Comparison of ENCODE assay signal across 15 cellular contexts in genomic region chr16:8717892-8718400, GRCh38. TPM values are rescaled to one million over a fixed set of nuclear protein-coding genes. Genes with fewer than 3 reads are reported as not detected.
DNase-seq lines count a peak whose midpoint lies in the region; ATAC-seq and TF ChIP-seq lines count a peak whose summit lies in the region.
"Had no signal": no experiment of that assay in that cellular context is flagged by ENCODE, and none has a peak within 500 bp of the region (broad histone marks: within the 10 kb centered on the region; RNA-seq: fewer than 3 reads in every experiment).

No MANE protein-coding gene starts in this region.

- no peak for ATAC-seq in heart right ventricle

- no peak overlapping the region for H3K27ac Mint-ChIP-seq in chondrocyte (ENCODE audit: unreplicated experiment)
- H3K27ac Mint-ChIP-seq: CD14-positive monocyte; CD4-positive, alpha-beta memory T cell; H9 had no signal

- TF ChIP-seq CTCF in cardiac muscle cell (IDR thresholded peaks at IDR 0.05; ENCODE audit: low read depth, low read length): no peak
- no peak for TF ChIP-seq CTCF in heart right ventricle (IDR thresholded peaks at IDR 0.05)
- TF ChIP-seq CTCF in chondrocyte (IDR thresholded peaks at IDR 0.05): no peak

- H3K4me1 Mint-ChIP-seq in chondrocyte (ENCODE audit: low read depth): no peaks in the 10 kb centered on the region
- H3K4me1 Mint-ChIP-seq: CD14-positive monocyte; CD4-positive, alpha-beta memory T cell had no signal

- H3K9me3 Mint-ChIP-seq in chondrocyte (ENCODE audit: low read depth): peaks cover 8% of the 10 kb centered on the region
- H3K9me3 Mint-ChIP-seq: H9 had no signal

- H3K36me3 Mint-ChIP-seq in chondrocyte (ENCODE audit: low read depth): peaks cover 3% of the 10 kb centered on the region

- no peaks in the 10 kb centered on the region for H3K27me3 ChIP-seq in cardiac muscle cell
- H3K27me3 ChIP-seq in heart right ventricle: no peaks in the 10 kb centered on the region
- no peaks in the 10 kb centered on the region for H3K27me3 ChIP-seq in SJCRH30
- H3K27me3 ChIP-seq: BLaER1 had no signal

- no peaks in the 10 kb centered on the region for H3K9me3 ChIP-seq in cardiac muscle cell (ENCODE audit: low read depth)
- H3K9me3 ChIP-seq in heart right ventricle: peaks cover 0 to 13% (median 0%) of the 10 kb centered on the region in 11 donors
- no peaks in the 10 kb centered on the region for H3K9me3 ChIP-seq in SJCRH30 (replicated peaks)

- intact Hi-C loops in heart right ventricle (cut with DNase I): no loop called here

- DNase-seq in cardiac muscle cell (ENCODE audit: low read depth in 1 of 2, low spot score in 1 of 2) (no peak), heart right ventricle (no peak), SJCRH30 (peak; percentile 85 to 96), myocyte (ENCODE audit: low read depth) (peak; percentile 75), skeletal muscle cell (ENCODE audit: low read depth) (peak; percentile 28), mesenteric fat pad (ENCODE audit: low spot score) (no peak), chondrocyte (ENCODE audit: low spot score) (no peak)
- no peak for DNase-seq in stimulated activated CD4-positive, alpha-beta T cell treated with anti-CD3 and anti-CD28 coated beads, Interleukin-1b, Interleukin-23, amount 100 ng/mL, for 48 hours
- DNase-seq: 8988T; CD4-positive, alpha-beta memory T cell; DMS153; GF-D8; H9 had no signal

- peak overlapping the region; percentile 89 for H3K27ac ChIP-seq in cardiac muscle cell
- H3K27ac ChIP-seq in heart right ventricle: no peak overlapping the region
- peak overlapping the region; percentile 100 for H3K27ac ChIP-seq in SJCRH30
- H3K27ac ChIP-seq: BLaER1 had no signal

- no peaks in the 10 kb centered on the region for H3K36me3 ChIP-seq in cardiac muscle cell
- peaks cover 0 to 4% (median 0%) of the 10 kb centered on the region in 9 donors for H3K36me3 ChIP-seq in heart right ventricle
- H3K36me3 ChIP-seq in SJCRH30: peaks cover 3% of the 10 kb centered on the region; the same call in 1 of the 2 replicates

- no peak overlapping the region for H3K4me3 Mint-ChIP-seq in chondrocyte (ENCODE audit: unreplicated experiment)
- H3K4me3 Mint-ChIP-seq: CD14-positive monocyte; CD4-positive, alpha-beta memory T cell; H9 had no signal

- peaks cover 4% of the 10 kb centered on the region for H3K27me3 Mint-ChIP-seq in chondrocyte (ENCODE audit: low read depth)
- H3K27me3 Mint-ChIP-seq: CD4-positive, alpha-beta memory T cell had no signal

- H3K4me1 ChIP-seq in cardiac muscle cell (ENCODE audit: low read depth): peaks cover 60% of the 10 kb centered on the region
- peaks cover 0 to 7% (median 0%) of the 10 kb centered on the region in 9 donors for H3K4me1 ChIP-seq in heart right ventricle
- H3K4me1 ChIP-seq in SJCRH30: peaks cover 65% of the 10 kb centered on the region

- WGBS in heart right ventricle, 2 donors: 95 to 97% methylated on average over 5 of the region's 5 CpGs

- H3K4me3 ChIP-seq in cardiac muscle cell (no peak overlapping the region), heart right ventricle (no peak overlapping the region), SJCRH30 (peak overlapping the region; percentile 30; the same call in 1 of the 2 replicates), skeletal muscle cell (ENCODE audit: low read depth, low read length) (no peak overlapping the region)
- H3K4me3 ChIP-seq: BLaER1 had no signal

RNA-seq across cellular contexts. Expression of gene ABAT, which starts 43.5 kb away (rescaled TPM):
- total RNA-seq in cardiac muscle cell: 71.4 and 115 TPM in 2 replicates
- 51.7 and 54.4 TPM in 2 replicates for polyA plus RNA-seq in cardiac muscle cell
- total RNA-seq in heart right ventricle: 10 to 100 TPM in 7 of 10 donors, 1 to 10 TPM in 3; 3.7 to 35.9 (median 17.7) TPM
- 10 to 100 TPM in 1 of 2 donors, 1 to 10 TPM in 1; 2.2 to 10.3 TPM for polyA plus RNA-seq in heart right ventricle
- total RNA-seq in SJCRH30 (2014; rRNA removed; shearing (Covaris generic)): 79.1 and 80.0 TPM in 2 replicates
- total RNA-seq in myocyte: 3.2 and 6.3 TPM in 2 replicates
- polyA plus RNA-seq in myocyte (2012): 10.3 TPM
- 4.4 TPM for total RNA-seq in mesenteric fat pad
- total RNA-seq in chondrocyte: 2.1 to 3.1 TPM (median 2.1 TPM) in 3 replicates

Comparison
In these comparisons a context has a peak if more than half of its experiments do, and no peak if none do; other contexts are left out.
1. H3K27ac ChIP-seq: peak in cardiac muscle cell (single experiment) and SJCRH30 (single experiment); none in heart right ventricle (0 of 10).
2. DNase-seq: peak in SJCRH30 (2 of 2), myocyte (single experiment) and skeletal muscle cell (single experiment); none in cardiac muscle cell (0 of 2), heart right ventricle (0 of 2), mesenteric fat pad (single experiment), chondrocyte (single experiment) and stimulated activated CD4-positive, alpha-beta T cell treated with anti-CD3 and anti-CD28 coated beads, Interleukin-1b, Interleukin-23, amount 100 ng/mL, for 48 hours (single experiment).